In the genomic region with DNA sequence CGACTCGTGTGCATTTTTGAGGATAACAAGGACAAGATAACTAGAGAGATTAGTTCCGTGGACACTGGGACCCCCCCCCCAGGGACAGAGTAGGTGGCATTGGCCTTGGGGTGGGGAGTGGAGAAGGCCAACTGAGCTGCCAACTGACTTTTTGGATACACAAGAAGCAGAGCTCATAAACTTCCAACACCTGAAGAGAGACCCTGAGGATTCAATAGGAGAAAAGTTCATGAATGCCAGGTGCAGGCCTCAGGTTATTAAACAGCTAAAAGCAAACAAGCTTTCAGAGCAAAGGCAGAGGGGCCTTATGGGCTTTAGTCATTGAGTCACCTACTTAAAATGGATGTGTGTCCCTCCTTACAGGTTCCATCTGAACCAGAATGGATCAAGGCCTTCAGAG, we compare ENCODE assay signal across 3 cellular contexts.
TF ChIP-seq lines count a peak whose summit lies in the region.

No MANE protein-coding gene starts in this region.

TF ChIP-seq in SK-N-SH, 30 proteins besides CTCF, POLR2A, EP300 and RAD21:
- no peak for TF ChIP-seq JUND (IDR thresholded peaks at IDR 0.05)
- no peak for TF ChIP-seq RFX5 (IDR thresholded peaks at IDR 0.05; ENCODE audit: low read length)
- no peak for TF ChIP-seq ZBTB33 (IDR thresholded peaks at IDR 0.05; ENCODE audit: borderline replicate concordance, low read depth)
- no peak for TF ChIP-seq TAF1 (IDR thresholded peaks at IDR 0.05; ENCODE audit: borderline replicate concordance, low read depth, low read length)

TF ChIP-seq in SK-N-SH treated with all-trans-retinoic acid at 6 μM for 48 hours, 23 proteins besides CTCF, POLR2A, EP300 and RAD21:
- no peak for TF ChIP-seq POU6F1 (CRISPR knock-in tag; IDR thresholded peaks at IDR 0.05; ENCODE audit: borderline replicate concordance, low read depth)
- TF ChIP-seq RARB (CRISPR knock-in tag; IDR thresholded peaks at IDR 0.05) = no peak
- no peak for TF ChIP-seq SNAI2 (CRISPR knock-in tag; IDR thresholded peaks at IDR 0.05)

TF ChIP-seq in IMR-90, 13 proteins besides CTCF, POLR2A, EP300 and RAD21:
- TF ChIP-seq SMC3 (IDR thresholded peaks at IDR 0.05; ENCODE audit: low read depth, low read length) = no peak
- TF ChIP-seq RCOR1 (IDR thresholded peaks at IDR 0.05; ENCODE audit: insufficient replicate concordance, low read length) = no peak
- no peak for TF ChIP-seq CHD1 (IDR thresholded peaks at IDR 0.05; ENCODE audit: low read depth, low read length)
- TF ChIP-seq MXI1 (IDR thresholded peaks at IDR 0.05; ENCODE audit: borderline replicate concordance, low read depth, low read length) = no peak
- no peak for TF ChIP-seq USF2 (IDR thresholded peaks at IDR 0.05; ENCODE audit: low read depth, low read length)
- TF ChIP-seq CEBPB (IDR thresholded peaks at IDR 0.05; ENCODE audit: low read depth, low read length) = no peak
- TF ChIP-seq NFE2L2 (IDR thresholded peaks at IDR 0.05; ENCODE audit: low read depth, low read length) = no peak
- no peak for TF ChIP-seq RFX5 (IDR thresholded peaks at IDR 0.05; ENCODE audit: low read depth, low read length)
- no peak for TF ChIP-seq ELK1 (IDR thresholded peaks at IDR 0.05; ENCODE audit: borderline replicate concordance, low read depth, low read length)
- no peak for TF ChIP-seq BHLHE40 (IDR thresholded peaks at IDR 0.05; ENCODE audit: low read depth, low read length)
- TF ChIP-seq FOS (IDR thresholded peaks at IDR 0.05; ENCODE audit: low read depth, low read length) = no peak
- TF ChIP-seq MAZ (IDR thresholded peaks at IDR 0.05; ENCODE audit: borderline replicate concordance, low read depth, low read length) = no peak
- no peak for TF ChIP-seq MAFK (IDR thresholded peaks at IDR 0.05; ENCODE audit: low read depth, low read length)
TF ChIP-seq in IMR-90: peak in this region for 0.
